10 cellular contexts compared by ENCODE assay signal in the genomic region with DNA sequence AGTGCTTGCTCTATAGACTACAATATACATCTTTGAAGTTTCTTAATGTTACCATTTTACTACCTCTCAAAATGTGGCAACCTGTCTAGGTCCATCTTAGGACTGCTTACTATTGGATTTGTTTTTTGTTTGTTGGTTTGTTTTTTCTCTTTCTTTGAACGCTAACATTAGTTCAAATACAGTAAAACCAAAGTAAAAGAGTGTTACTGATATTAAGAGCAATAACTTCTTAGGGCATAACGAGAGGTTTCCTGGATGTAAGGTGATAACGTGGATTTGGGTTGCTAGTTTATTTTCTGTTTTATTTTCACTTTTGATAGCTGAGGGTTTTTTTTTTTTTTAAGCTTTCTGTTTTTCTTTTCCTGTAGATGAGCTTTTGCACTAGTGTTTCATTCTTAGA. TPM values are rescaled to one million over a fixed set of nuclear protein-coding genes. Genes with fewer than 3 reads are reported as not detected.
DNase-seq lines count a peak whose midpoint lies in the region; ATAC-seq and TF ChIP-seq lines count a peak whose summit lies in the region.
"Had no signal": no experiment of that assay in that cellular context is flagged by ENCODE, and none has a peak within 500 bp of the region (broad histone marks: within the 10 kb centered on the region; RNA-seq: fewer than 3 reads in every experiment).

No MANE protein-coding gene starts in this region.

- TF ChIP-seq CTCF in lower lobe of right lung (IDR thresholded peaks at IDR 0.05): no peak

- peaks cover 17% of the 10 kb centered on the region for H3K4me1 ChIP-seq in lower lobe of right lung

- H3K4me3 ChIP-seq in lower lobe of right lung: peak overlapping the region; percentile 19
- H3K4me3 ChIP-seq: K562 had no signal

- no peak overlapping the region for H3K27ac ChIP-seq in lower lobe of right lung

- no peaks in the 10 kb centered on the region for H3K9me3 ChIP-seq in lower lobe of right lung

- peak; percentile 90 for ATAC-seq in GM18517 (IDR thresholded peaks at IDR 0.05; ENCODE audit: unreplicated experiment)
- peak; percentile 52 for ATAC-seq in GM21367 (IDR thresholded peaks at IDR 0.05; ENCODE audit: unreplicated experiment)
- peak; percentile 63 for ATAC-seq in HG03565 (IDR thresholded peaks at IDR 0.05; ENCODE audit: unreplicated experiment)
- ATAC-seq in lower lobe of right lung: no peak
- ATAC-seq in HG02571 (IDR thresholded peaks at IDR 0.05; ENCODE audit: unreplicated experiment): no peak
- ATAC-seq: K562 had no signal

- no peak for DNase-seq in lower lobe of right lung
- no peak for DNase-seq in inferior parietal cortex (ENCODE audit: extremely low spot score)
- no peak for DNase-seq in HCEC 1CT
- DNase-seq in NCI-H69 (lab: John Stamatoyannopoulos, UW): no peak
- DNase-seq: amygdala had no signal

- intact Hi-C loops in lower lobe of right lung (cut with DNase I): no loop called here

- no peaks in the 10 kb centered on the region for H3K27me3 ChIP-seq in lower lobe of right lung (ENCODE audit: low read depth)

- H3K36me3 ChIP-seq in lower lobe of right lung: peaks cover 8% of the 10 kb centered on the region

RNA-seq across cellular contexts. Expression of gene TMEM135, which starts 43.6 kb away (rescaled TPM):
- 22.3 TPM for total RNA-seq in lower lobe of right lung

Comparison
In these comparisons a context has a peak if more than half of its experiments do, and no peak if none do; other contexts are left out.
1. ATAC-seq: peak in GM18517 (single experiment), GM21367 (single experiment) and HG03565 (single experiment); none in lower lobe of right lung (0 of 2) and HG02571 (single experiment).